11 cellular contexts compared by ENCODE assay signal in the genomic region with DNA sequence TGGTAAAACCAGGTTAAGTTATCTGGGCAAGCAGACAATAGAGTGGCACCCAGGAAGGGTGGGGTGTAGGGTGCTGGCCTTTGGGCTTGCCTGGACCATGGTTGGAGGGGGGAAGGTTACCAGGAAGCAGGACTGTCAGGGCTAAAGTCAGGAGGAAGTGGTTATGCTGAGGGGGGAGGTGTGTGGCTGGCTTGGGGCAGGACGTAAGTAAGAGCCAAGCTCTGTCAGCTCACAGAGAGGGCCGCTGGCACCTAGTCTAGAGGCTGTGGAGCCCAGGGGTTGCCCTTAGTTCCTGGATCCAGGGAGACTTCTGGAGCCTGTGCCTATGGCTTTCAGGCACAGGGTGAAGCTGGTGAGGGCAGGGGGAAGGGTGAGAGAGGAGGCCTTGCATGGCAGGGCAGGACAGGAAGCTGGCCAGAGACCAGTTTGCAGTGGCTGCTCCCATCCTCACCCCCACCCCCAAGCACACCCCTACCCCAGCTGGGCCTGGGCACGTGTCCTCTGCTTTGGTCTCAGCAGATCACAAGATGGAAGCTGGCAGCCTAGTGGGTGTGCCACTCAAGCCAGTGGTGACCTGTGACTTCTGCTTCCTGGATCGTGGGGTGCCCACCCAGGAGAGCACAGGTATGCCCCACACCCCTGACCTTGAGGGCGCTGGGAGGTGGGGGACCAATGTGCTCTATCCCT. TPM values are rescaled to one million over a fixed set of nuclear protein-coding genes. Genes with fewer than 3 reads are reported as not detected.
DNase-seq lines count a peak whose midpoint lies in the region; ATAC-seq and TF ChIP-seq lines count a peak whose summit lies in the region.
"Had no signal": no experiment of that assay in that cellular context is flagged by ENCODE, and none has a peak within 500 bp of the region (broad histone marks: within the 10 kb centered on the region; RNA-seq: fewer than 3 reads in every experiment).

No MANE protein-coding gene starts in this region.

- TF ChIP-seq CTCF in GM20000 (IDR thresholded peaks at IDR 0.05; ENCODE audit: extremely low read depth, missing control alignments) (no peak), NB4 (IDR thresholded peaks at IDR 0.05; ENCODE audit: low read depth, low read length) (no peak), foreskin keratinocyte (conservative IDR thresholded peaks at IDR 0.05) (no peak), ascending aorta (IDR thresholded peaks at IDR 0.05) (no peak)

- H3K4me3 ChIP-seq in NB4 (ENCODE audit: low read depth, low read length) (no peak overlapping the region), ascending aorta (no peak overlapping the region)
- H3K4me3 ChIP-seq: skin epidermis, suprapubic skin had no signal

- ATAC-seq in foreskin keratinocyte (peak; percentile 7), GM21825 (IDR thresholded peaks at IDR 0.05; ENCODE audit: unreplicated experiment) (no peak), HG02973 (IDR thresholded peaks at IDR 0.05; ENCODE audit: unreplicated experiment) (no peak)

- intact Hi-C loops in ascending aorta (cut with DNase I): no loop called here

- H3K36me3 ChIP-seq in ascending aorta: no peaks in the 10 kb centered on the region
- H3K36me3 ChIP-seq: suprapubic skin had no signal

- H3K27ac ChIP-seq in foreskin keratinocyte (no peak overlapping the region), ascending aorta (no peak overlapping the region)
- H3K27ac ChIP-seq: skin epidermis, suprapubic skin had no signal

- peaks cover 6 to 11% of the 10 kb centered on the region in 2 donors for H3K9me3 ChIP-seq in ascending aorta

- H3K27me3 ChIP-seq in foreskin keratinocyte: no peaks in the 10 kb centered on the region
- H3K27me3 ChIP-seq in ascending aorta: no peaks in the 10 kb centered on the region
- H3K27me3 ChIP-seq: suprapubic skin had no signal

- peak; percentile 47 for DNase-seq in CMK (ENCODE audit: low read depth)
- peak; percentile 22 for DNase-seq in GM20000 (ENCODE audit: low spot score)
- DNase-seq in NB4 (ENCODE audit: low read depth): peak; percentile 67
- no peak for DNase-seq in foreskin keratinocyte
- DNase-seq in NCI-H1930 (lab: John Stamatoyannopoulos, UW): no peak
- no peak for DNase-seq in ascending aorta (ENCODE audit: low spot score in 2 of 2)
- DNase-seq: NCI-H2081 treated with DMSO at 0.1 percent for 48 hours had no signal

- no peaks in the 10 kb centered on the region for H3K4me1 ChIP-seq in foreskin keratinocyte
- H3K4me1 ChIP-seq in ascending aorta: no peaks in the 10 kb centered on the region
- H3K4me1 ChIP-seq: suprapubic skin had no signal

- TF ChIP-seq POLR2A in NB4 (IDR thresholded peaks at IDR 0.05; ENCODE audit: extremely low read depth, insufficient read length): no peak

RNA-seq across cellular contexts. Expression of a gene that starts 20.5 kb away (rescaled TPM):
- total RNA-seq in foreskin keratinocyte (18.4 and 18.5 TPM in 2 replicates), ascending aorta (0.32 TPM)
- polyA plus RNA-seq in foreskin keratinocyte: 15.8 and 15.9 TPM in 2 replicates

RNA-seq across cellular contexts. Expression of a gene that starts 38.5 kb away (rescaled TPM):
- 18.2 and 20.1 TPM in 2 replicates for total RNA-seq in foreskin keratinocyte
- 12.4 and 15.0 TPM in 2 replicates for polyA plus RNA-seq in foreskin keratinocyte
- total RNA-seq in ascending aorta: 1.6 TPM

RNA-seq across cellular contexts. Expression of a gene that starts 38.7 kb away (rescaled TPM):
- 10.3 and 11.8 TPM in 2 replicates for total RNA-seq in foreskin keratinocyte
- 2.2 and 2.6 TPM in 2 replicates for polyA plus RNA-seq in foreskin keratinocyte
- total RNA-seq in ascending aorta: 125 TPM

Comparison
In these comparisons a context has a peak if more than half of its experiments do, and no peak if none do; other contexts are left out.
1. DNase-seq: peak in CMK (single experiment), GM20000 (single experiment) and NB4 (single experiment); none in foreskin keratinocyte (0 of 2), NCI-H1930 (0 of 2) and ascending aorta (0 of 2).
2. RNA of a gene that starts 20.5 kb away (total RNA-seq): 18.4 to 18.5 TPM in foreskin keratinocyte; 0.32 TPM in ascending aorta (single experiment); every median in the first group is over 10 times any median in the second.